In the genomic region with DNA sequence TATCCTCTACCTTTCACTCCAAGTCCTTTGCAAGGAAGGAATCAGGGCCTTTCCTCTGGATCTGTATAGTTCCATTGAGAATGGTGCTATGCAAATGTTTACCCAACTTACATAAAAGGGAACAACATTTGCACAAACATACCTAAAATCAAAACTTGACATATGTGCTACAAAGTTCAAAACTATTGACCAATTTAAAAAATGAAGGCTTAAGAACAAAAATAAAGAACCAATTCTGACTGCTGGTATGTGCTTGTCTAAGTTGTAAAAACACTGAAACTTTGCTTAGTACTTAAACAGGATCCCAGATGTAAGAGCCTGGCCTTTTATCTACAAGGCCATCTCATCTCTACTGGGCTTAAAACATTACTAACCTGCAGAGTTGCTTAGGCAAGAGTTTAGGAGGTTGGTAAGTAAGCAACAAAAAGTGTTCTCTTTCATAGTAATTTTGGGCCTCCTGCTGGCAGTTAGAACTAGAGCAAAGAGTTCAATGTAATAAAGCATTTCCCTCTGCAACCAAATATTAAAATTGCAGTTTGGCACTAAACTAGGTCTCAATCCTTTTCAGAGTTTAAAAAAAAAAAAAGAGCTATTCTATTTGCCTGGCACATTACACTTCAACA, we compare ENCODE assay signal across 1 cellular context.
TF ChIP-seq lines count a peak whose summit lies in the region.

No MANE protein-coding gene starts in this region.

TF ChIP-seq in GM23338, 12 proteins besides CTCF, POLR2A, EP300 and RAD21:
- TF ChIP-seq, protein P1, sequence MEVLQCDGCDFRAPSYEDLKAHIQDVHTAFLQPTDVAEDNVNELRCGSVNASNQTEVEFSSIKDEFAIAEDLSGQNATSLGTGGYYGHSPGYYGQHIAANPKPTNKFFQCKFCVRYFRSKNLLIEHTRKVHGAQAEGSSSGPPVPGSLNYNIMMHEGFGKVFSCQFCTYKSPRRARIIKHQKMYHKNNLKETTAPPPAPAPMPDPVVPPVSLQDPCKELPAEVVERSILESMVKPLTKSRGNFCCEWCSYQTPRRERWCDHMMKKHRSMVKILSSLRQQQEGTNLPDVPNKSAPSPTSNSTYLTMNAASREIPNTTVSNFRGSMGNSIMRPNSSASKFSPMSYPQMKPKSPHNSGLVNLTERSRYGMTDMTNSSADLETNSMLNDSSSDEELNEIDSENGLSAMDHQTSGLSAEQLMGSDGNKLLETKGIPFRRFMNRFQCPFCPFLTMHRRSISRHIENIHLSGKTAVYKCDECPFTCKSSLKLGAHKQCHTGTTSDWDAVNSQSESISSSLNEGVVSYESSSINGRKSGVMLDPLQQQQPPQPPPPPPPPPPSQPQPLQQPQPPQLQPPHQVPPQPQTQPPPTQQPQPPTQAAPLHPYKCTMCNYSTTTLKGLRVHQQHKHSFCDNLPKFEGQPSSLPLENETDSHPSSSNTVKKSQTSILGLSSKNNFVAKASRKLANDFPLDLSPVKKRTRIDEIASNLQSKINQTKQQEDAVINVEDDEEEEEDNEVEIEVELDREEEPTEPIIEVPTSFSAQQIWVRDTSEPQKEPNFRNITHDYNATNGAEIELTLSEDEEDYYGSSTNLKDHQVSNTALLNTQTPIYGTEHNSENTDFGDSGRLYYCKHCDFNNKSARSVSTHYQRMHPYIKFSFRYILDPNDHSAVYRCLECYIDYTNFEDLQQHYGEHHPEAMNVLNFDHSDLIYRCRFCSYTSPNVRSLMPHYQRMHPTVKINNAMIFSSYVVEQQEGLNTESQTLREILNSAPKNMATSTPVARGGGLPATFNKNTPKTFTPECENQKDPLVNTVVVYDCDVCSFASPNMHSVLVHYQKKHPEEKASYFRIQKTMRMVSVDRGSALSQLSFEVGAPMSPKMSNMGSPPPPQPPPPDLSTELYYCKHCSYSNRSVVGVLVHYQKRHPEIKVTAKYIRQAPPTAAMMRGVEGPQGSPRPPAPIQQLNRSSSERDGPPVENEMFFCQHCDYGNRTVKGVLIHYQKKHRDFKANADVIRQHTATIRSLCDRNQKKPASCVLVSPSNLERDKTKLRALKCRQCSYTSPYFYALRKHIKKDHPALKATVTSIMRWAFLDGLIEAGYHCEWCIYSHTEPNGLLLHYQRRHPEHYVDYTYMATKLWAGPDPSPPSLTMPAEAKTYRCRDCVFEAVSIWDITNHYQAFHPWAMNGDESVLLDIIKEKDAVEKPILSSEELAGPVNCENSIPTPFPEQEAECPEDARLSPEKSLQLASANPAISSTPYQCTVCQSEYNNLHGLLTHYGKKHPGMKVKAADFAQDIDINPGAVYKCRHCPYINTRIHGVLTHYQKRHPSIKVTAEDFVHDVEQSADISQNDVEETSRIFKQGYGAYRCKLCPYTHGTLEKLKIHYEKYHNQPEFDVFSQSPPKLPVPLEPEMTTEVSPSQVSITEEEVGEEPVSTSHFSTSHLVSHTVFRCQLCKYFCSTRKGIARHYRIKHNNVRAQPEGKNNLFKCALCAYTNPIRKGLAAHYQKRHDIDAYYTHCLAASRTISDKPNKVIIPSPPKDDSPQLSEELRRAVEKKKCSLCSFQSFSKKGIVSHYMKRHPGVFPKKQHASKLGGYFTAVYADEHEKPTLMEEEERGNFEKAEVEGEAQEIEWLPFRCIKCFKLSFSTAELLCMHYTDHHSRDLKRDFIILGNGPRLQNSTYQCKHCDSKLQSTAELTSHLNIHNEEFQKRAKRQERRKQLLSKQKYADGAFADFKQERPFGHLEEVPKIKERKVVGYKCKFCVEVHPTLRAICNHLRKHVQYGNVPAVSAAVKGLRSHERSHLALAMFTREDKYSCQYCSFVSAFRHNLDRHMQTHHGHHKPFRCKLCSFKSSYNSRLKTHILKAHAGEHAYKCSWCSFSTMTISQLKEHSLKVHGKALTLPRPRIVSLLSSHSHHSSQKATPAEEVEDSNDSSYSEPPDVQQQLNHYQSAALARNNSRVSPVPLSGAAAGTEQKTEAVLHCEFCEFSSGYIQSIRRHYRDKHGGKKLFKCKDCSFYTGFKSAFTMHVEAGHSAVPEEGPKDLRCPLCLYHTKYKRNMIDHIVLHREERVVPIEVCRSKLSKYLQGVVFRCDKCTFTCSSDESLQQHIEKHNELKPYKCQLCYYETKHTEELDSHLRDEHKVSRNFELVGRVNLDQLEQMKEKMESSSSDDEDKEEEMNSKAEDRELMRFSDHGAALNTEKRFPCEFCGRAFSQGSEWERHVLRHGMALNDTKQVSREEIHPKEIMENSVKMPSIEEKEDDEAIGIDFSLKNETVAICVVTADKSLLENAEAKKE (CRISPR knock-in tag; IDR thresholded peaks at IDR 0.05), result no peak
